22 cellular contexts compared by ENCODE assay signal in the genomic region with DNA sequence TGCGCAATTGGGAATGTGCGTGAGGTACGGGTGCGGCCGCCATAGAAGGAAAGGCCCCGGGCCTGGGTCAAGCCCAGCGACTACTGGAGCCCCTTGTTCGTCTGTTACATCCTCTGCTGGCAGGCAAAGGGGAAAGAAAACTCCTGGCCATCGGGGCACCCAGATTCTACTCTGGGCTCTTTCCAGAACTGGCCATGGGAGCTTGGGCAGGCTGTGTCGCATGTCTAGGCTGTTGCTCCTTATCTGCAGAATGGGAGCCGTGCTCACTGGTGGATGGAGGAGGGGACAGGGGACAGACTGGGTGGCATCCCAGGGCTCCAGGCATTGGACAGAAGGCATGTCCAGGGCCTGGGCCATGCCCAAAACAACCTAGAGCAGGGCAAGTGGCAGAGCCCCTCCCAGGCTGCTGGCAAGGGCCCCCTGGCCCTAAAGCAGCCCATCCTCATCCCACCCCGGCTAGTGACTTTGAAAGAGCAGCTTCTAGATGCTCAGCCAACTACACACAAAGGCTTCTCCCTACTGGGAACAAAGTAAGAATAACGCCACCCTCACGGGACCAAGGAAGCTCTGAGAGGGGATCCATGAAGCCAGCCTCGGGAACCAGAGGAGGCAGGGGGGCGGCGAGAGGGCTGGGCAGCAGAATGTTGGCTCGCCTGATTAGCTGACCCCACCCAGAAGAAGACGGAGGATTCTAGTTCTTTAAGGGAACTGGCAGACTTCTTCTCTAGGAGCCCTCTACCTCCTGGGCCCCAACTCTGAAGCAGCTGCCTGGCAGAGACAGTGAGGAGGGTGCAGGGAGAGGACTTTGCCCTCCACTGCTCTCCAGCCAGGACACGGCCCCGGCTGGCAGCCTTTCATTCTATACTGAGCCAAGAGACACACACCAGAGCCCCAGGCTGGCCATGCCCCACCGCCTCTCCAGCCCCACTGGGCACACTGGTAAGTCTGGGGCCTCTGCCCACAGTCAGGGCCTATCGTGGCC.
DNase-seq lines count a peak whose midpoint lies in the region; ATAC-seq and TF ChIP-seq lines count a peak whose summit lies in the region.
"Had no signal": no experiment of that assay in that cellular context is flagged by ENCODE, and none has a peak within 500 bp of the region (broad histone marks: within the 10 kb centered on the region; RNA-seq: fewer than 3 reads in every experiment).

No MANE protein-coding gene starts in this region.

- WGBS in aorta, 2 donors, result 38 to 39% methylated on average over 23 of the region's 23 CpGs

- ATAC-seq in Right ventricle myocardium inferior (peak; percentile 91), left cardiac atrium (peak; percentile 58 to 74), aorta (ENCODE audit: low FRiP score) (peak; percentile 68), HG02798 (IDR thresholded peaks at IDR 0.05; ENCODE audit: poor library complexity, unreplicated experiment) (no peak)
- ATAC-seq: CD8-positive, alpha-beta T cell; left lung; WTC11 had no signal

- no peak overlapping the region for H3K27ac ChIP-seq in right atrium auricular region
- H3K27ac ChIP-seq in aorta (ENCODE audit: low read depth in 1 of 2, low read length in 2 of 2), result no peak overlapping the region
- H3K27ac ChIP-seq: left lung, RWPE1, sigmoid colon, upper lobe of left lung had no signal

- H3K36me3 ChIP-seq in right atrium auricular region (no peaks in the 10 kb centered on the region), aorta (ENCODE audit: control insufficient read depth in 1 of 2, insufficient read depth in 2 of 2, low read length in 1 of 2) (no peaks in the 10 kb centered on the region)
- H3K36me3 ChIP-seq: left lung, sigmoid colon, upper lobe of left lung had no signal

- intact Hi-C loops in Right ventricle myocardium inferior (cut with DNase I) (no loop called here), left cardiac atrium (cut with DNase I) (no loop called here), aorta (cut with DNase I) (no loop called here)

- H3K4me1 ChIP-seq in right atrium auricular region (no peaks in the 10 kb centered on the region), aorta (ENCODE audit: control insufficient read depth in 1 of 2, insufficient read depth in 2 of 2, low read length in 2 of 2) (no peaks in the 10 kb centered on the region)
- H3K4me1 ChIP-seq: left lung, sigmoid colon, upper lobe of left lung had no signal

- no peak for TF ChIP-seq CTCF in right atrium auricular region (IDR thresholded peaks at IDR 0.05)

- no peak overlapping the region for H3K4me3 ChIP-seq in right atrium auricular region
- no peak overlapping the region for H3K4me3 ChIP-seq in aorta (ENCODE audit: low read length in 2 of 2)
- H3K4me3 ChIP-seq: left lung, sigmoid colon, upper lobe of left lung had no signal

- H3K9me3 ChIP-seq in right atrium auricular region (no peaks in the 10 kb centered on the region), aorta (ENCODE audit: control insufficient read depth, low read length) (no peaks in the 10 kb centered on the region)
- H3K9me3 ChIP-seq: left lung, sigmoid colon, upper lobe of left lung had no signal

- DNase-seq in Right ventricle myocardium inferior (ENCODE audit: missing footprints) (peak; percentile 86), right atrium auricular region (ENCODE audit: low spot score) (no peak), left cardiac atrium (no peak), myocyte (ENCODE audit: low read depth) (peak; percentile 27), aorta (peak in 1 of 2 donors; percentile 61), NCI-H2081 (lab: John Stamatoyannopoulos, UW) (no peak), OCI-M2 (lab: John Stamatoyannopoulos, UW; ENCODE audit: unreplicated experiment) (no peak)
- DNase-seq: activated CD8-positive, alpha-beta memory T cell treated with anti-CD3 and anti-CD28 coated beads, Interleukin-2, amount 50 U/mL, for 4 hours; activated naive CD4-positive, alpha-beta T cell treated with Interleukin-2 at 50 U/mL for 16 hours; CD8-positive, alpha-beta T cell; HCEC 1CT; IMR-90; left lung; NCI-H2081 treated with DMSO at 0.1 percent for 48 hours; NCI-H82; nephron progenitor cell; sigmoid colon; stimulated activated CD8-positive, alpha-beta memory T cell treated with anti-CD3 and anti-CD28 coated beads, Interleukin-4, amount 100 ng/mL, for 48 hours had no signal

- H3K27me3 ChIP-seq in right atrium auricular region (no peaks in the 10 kb centered on the region), aorta (ENCODE audit: control insufficient read depth in 1 of 2, insufficient read depth in 2 of 2, low read length in 1 of 2) (no peaks in the 10 kb centered on the region)
- H3K27me3 ChIP-seq: left lung, sigmoid colon, upper lobe of left lung had no signal

Comparison
In these comparisons a context has a peak if more than half of its experiments do, and no peak if none do; other contexts are left out.
1. DNase-seq: peak in Right ventricle myocardium inferior (single experiment) and myocyte (single experiment); none in right atrium auricular region (single experiment), left cardiac atrium (single experiment), NCI-H2081 (0 of 2) and OCI-M2 (single experiment).